ENCODE assay signal across 10 cellular contexts in genomic region chr12:12533238-12533829, GRCh38. TPM values are rescaled to one million over a fixed set of nuclear protein-coding genes. Genes with fewer than 3 reads are reported as not detected.
A peak's percentile ranks its signal among the peaks of the same experiment; 100 is the strongest.
DNase-seq lines count a peak whose midpoint lies in the region; ATAC-seq, FAIRE-seq and TF ChIP-seq lines count a peak whose summit lies in the region.
"Had no signal": no experiment of that assay in that cellular context is flagged by ENCODE, and none has a peak within 500 bp of the region (broad histone marks: within the 10 kb centered on the region; RNA-seq: fewer than 3 reads in every experiment).

No MANE protein-coding gene starts in this region.

- H3K4me1 Mint-ChIP-seq in activated naive CD8-positive, alpha-beta T cell treated with anti-CD3 and anti-CD28 coated beads for 36 hours: peaks cover 33% of the 10 kb centered on the region

- TF ChIP-seq CTCF in testis (IDR thresholded peaks at IDR 0.05): no peak
- TF ChIP-seq CTCF in WERI-Rb-1 (IDR thresholded peaks at IDR 0.05; ENCODE audit: low read depth, low read length): no peak

- H3K4me3 ChIP-seq in testis: no peak overlapping the region
- no peak overlapping the region for H3K4me3 ChIP-seq in WERI-Rb-1 (ENCODE audit: low read depth, low read length)

- FAIRE-seq in islet of Langerhans (lab: Jason Lieb, UNC): peak; percentile 85
- FAIRE-seq: RCC 7860 had no signal

- no peak for TF ChIP-seq POLR2A in testis (IDR thresholded peaks at IDR 0.05)

- H3K27ac ChIP-seq in testis (peak overlapping the region; percentile 69 to 74), WERI-Rb-1 (no peak overlapping the region)

- intact Hi-C loops in testis (cut with DNase I; ENCODE audit: low total_unique reads): no loop called here

- WGBS in testis, 2 donors: 32 to 37% methylated on average over 6 of the region's 6 CpGs

- H3K4me1 ChIP-seq in testis: peaks cover 20% of the 10 kb centered on the region

- H3K36me3 ChIP-seq in testis (ENCODE audit: low read depth, missing control alignments) (peaks cover 4% of the 10 kb centered on the region), WERI-Rb-1 (no peaks in the 10 kb centered on the region)

- H3K4me3 Mint-ChIP-seq in activated naive CD8-positive, alpha-beta T cell treated with anti-CD3 and anti-CD28 coated beads for 36 hours: no peak overlapping the region
- H3K4me3 Mint-ChIP-seq: activated naive CD4-positive, alpha-beta T cell treated with anti-CD3 and anti-CD28 coated beads, Interleukin-2, amount 10 ng/mL, durations not matched to agents 7 days and 5 days had no signal

- H3K27ac Mint-ChIP-seq in activated naive CD8-positive, alpha-beta T cell treated with anti-CD3 and anti-CD28 coated beads for 36 hours: peak overlapping the region; percentile 81
- H3K27ac Mint-ChIP-seq: activated naive CD4-positive, alpha-beta T cell treated with anti-CD3 and anti-CD28 coated beads, Interleukin-2, amount 10 ng/mL, durations not matched to agents 7 days and 5 days had no signal

- H3K9me3 Mint-ChIP-seq in activated naive CD8-positive, alpha-beta T cell treated with anti-CD3 and anti-CD28 coated beads for 36 hours: peaks cover 2% of the 10 kb centered on the region
- H3K9me3 Mint-ChIP-seq: activated naive CD4-positive, alpha-beta T cell treated with anti-CD3 and anti-CD28 coated beads, Interleukin-2, amount 10 ng/mL, durations not matched to agents 7 days and 5 days had no signal

- DNase-seq in NCI-H2171 treated with DMSO at 0.1 percent for 48 hours (lab: John Stamatoyannopoulos, UW) (peak; percentile 17), NCI-H2171 (lab: John Stamatoyannopoulos, UW) (no peak), testis (peak; percentile 66), WERI-Rb-1 (no peak)
- no peak for DNase-seq in activated naive CD8-positive, alpha-beta T cell treated with anti-CD3 and anti-CD28 coated beads for 36 hours
- DNase-seq in stimulated activated naive CD4-positive, alpha-beta T cell treated with Interleukin-2 at 50 U/mL for 16 hours (lab: John Stamatoyannopoulos, UW): no peak
- DNase-seq: activated naive CD4-positive, alpha-beta T cell treated with anti-CD3 and anti-CD28 coated beads, Interleukin-2, amount 10 ng/mL, durations not matched to agents 7 days and 5 days had no signal

- H3K36me3 Mint-ChIP-seq in activated naive CD8-positive, alpha-beta T cell treated with anti-CD3 and anti-CD28 coated beads for 36 hours: peaks cover 18% of the 10 kb centered on the region

- ATAC-seq in HG03025 (IDR thresholded peaks at IDR 0.05; ENCODE audit: low FRiP score, unreplicated experiment): no peak

- H3K9me3 ChIP-seq in testis (no peaks in the 10 kb centered on the region), WERI-Rb-1 (ENCODE audit: severe bottlenecking) (no peaks in the 10 kb centered on the region)

- no peaks in the 10 kb centered on the region for H3K27me3 ChIP-seq in testis
- no peaks in the 10 kb centered on the region for H3K27me3 ChIP-seq in WERI-Rb-1 (ENCODE audit: insufficient read depth, low read depth, severe bottlenecking)

- H3K27me3 Mint-ChIP-seq in activated naive CD8-positive, alpha-beta T cell treated with anti-CD3 and anti-CD28 coated beads for 36 hours: no peaks in the 10 kb centered on the region
- H3K27me3 Mint-ChIP-seq: activated naive CD4-positive, alpha-beta T cell treated with anti-CD3 and anti-CD28 coated beads, Interleukin-2, amount 10 ng/mL, durations not matched to agents 7 days and 5 days had no signal

RNA-seq across cellular contexts. Expression of gene DUSP16, which starts 29.3 kb away (rescaled TPM):
- total RNA-seq in activated naive CD8-positive, alpha-beta T cell treated with anti-CD3 and anti-CD28 coated beads for 36 hours: 10 to 100 TPM; 21.6 to 24.4 TPM
- 10 to 100 TPM; 42.1 to 48.6 TPM for total RNA-seq in testis
- polyA plus RNA-seq in testis (ENCODE audit: insufficient read depth, low read depth, low replicate concordance): 22.5 TPM

Comparison
In these comparisons a context has a peak if more than half of its experiments do, and no peak if none do; other contexts are left out.
1. DNase-seq: peak in NCI-H2171 treated with DMSO at 0.1 percent for 48 hours (single experiment) and testis (single experiment); none in NCI-H2171 (single experiment), activated naive CD8-positive, alpha-beta T cell treated with anti-CD3 and anti-CD28 coated beads for 36 hours (single experiment), stimulated activated naive CD4-positive, alpha-beta T cell treated with Interleukin-2 at 50 U/mL for 16 hours (single experiment) and WERI-Rb-1 (single experiment).